8 cellular contexts compared by ENCODE assay signal in genomic region chr16:1958715-1959268, GRCh38. TPM values are rescaled to one million over a fixed set of nuclear protein-coding genes. Genes with fewer than 3 reads are reported as not detected.
DNase-seq lines count a peak whose midpoint lies in the region; ATAC-seq and TF ChIP-seq lines count a peak whose summit lies in the region.

No MANE protein-coding gene starts in this region.

- intact Hi-C loops in colonic mucosa (cut with DNase I): no loop called here

- TF ChIP-seq CTCF in BJ (IDR thresholded peaks at IDR 0.05; ENCODE audit: insufficient read depth, low read depth, low read length) (no peak), colonic mucosa (IDR thresholded peaks at IDR 0.05) (no peak)

- POLR2A ChIA-PET in BJ (lab: Charles Lee): no interaction called here
- POLR2A ChIA-PET in naive thymus-derived CD8-positive, alpha-beta T cell (lab: Charles Lee): interaction anchor here (0.6 to 7.9 kb wide), 6 partner anchors 12 to 196 kb away, joined by 3 to 89 read pairs (median 11); partner anchors contain the start of genes GFER, NOXO1, NUBP2 and SPSB3

- H3K9me3 ChIP-seq in HUES6 (ENCODE audit: control insufficient read depth, insufficient read depth, low read depth, low read length) (no peaks in the 10 kb centered on the region), colonic mucosa (no peaks in the 10 kb centered on the region)

- H3K4me3 ChIP-seq in BJ (ENCODE audit: low read depth, low read length): peak overlapping the region; percentile 19; the same call in 1 of the 2 replicates
- H3K4me3 ChIP-seq in HUES6 (ENCODE audit: low read depth, low read length): peak overlapping the region; percentile 98
- peak overlapping the region; percentile 83 for H3K4me3 ChIP-seq in colonic mucosa

- H3K4me1 ChIP-seq in HUES6 (ENCODE audit: control insufficient read depth, insufficient read depth, low read length) (peaks cover 15% of the 10 kb centered on the region), colonic mucosa (peaks cover 7% of the 10 kb centered on the region)

- H3K9me3 Mint-ChIP-seq in naive thymus-derived CD8-positive, alpha-beta T cell: no peaks in the 10 kb centered on the region

- no peaks in the 10 kb centered on the region; the same call in 1 of the 2 replicates for H3K27me3 ChIP-seq in BJ (ENCODE audit: control insufficient read depth, insufficient read depth, low read length)
- H3K27me3 ChIP-seq in HUES6 (ENCODE audit: control insufficient read depth, insufficient read depth, low read length): no peaks in the 10 kb centered on the region
- H3K27me3 ChIP-seq in colonic mucosa: no peaks in the 10 kb centered on the region

- H3K27ac ChIP-seq in HUES6 (ENCODE audit: low read depth, low read length): no peak overlapping the region
- H3K27ac ChIP-seq in colonic mucosa: peak overlapping the region; percentile 79

- DNase-seq in BJ (ENCODE audit: low read depth) (no peak), colonic mucosa (no peak), COLO668 (lab: John Stamatoyannopoulos, UW; ENCODE audit: unreplicated experiment) (no peak), anterior cingulate cortex (lab: John Stamatoyannopoulos, UW) (no peak)
- no peak for DNase-seq in naive thymus-derived CD8-positive, alpha-beta T cell

- H3K27me3 Mint-ChIP-seq in naive thymus-derived CD8-positive, alpha-beta T cell: peaks cover 0 to 2% (median 0%) of the 10 kb centered on the region in 5 donors

- peak overlapping the region; percentile 21 for H3K9ac ChIP-seq in HUES6 (ENCODE audit: low read length)
- peak overlapping the region in 1 of 2 donors; percentile 84 for H3K9ac ChIP-seq in colonic mucosa (ENCODE audit: low read depth in 2 of 2, low read length in 2 of 2)

- H3K36me3 ChIP-seq in BJ (ENCODE audit: control insufficient read depth, insufficient read depth, low read length) (peaks cover 17% of the 10 kb centered on the region), HUES6 (ENCODE audit: control insufficient read depth, insufficient read depth, low read length) (peaks cover 28% of the 10 kb centered on the region), colonic mucosa (no peaks in the 10 kb centered on the region)

- H3K4me1 Mint-ChIP-seq in naive thymus-derived CD8-positive, alpha-beta T cell: peaks cover 16 to 44% (median 36%) of the 10 kb centered on the region in 4 donors

- peak overlapping the region in 9 of 10 donors; percentile 39 to 94 (median 92) for H3K4me3 Mint-ChIP-seq in naive thymus-derived CD8-positive, alpha-beta T cell

- peaks cover 4 to 28% (median 14%) of the 10 kb centered on the region in 3 donors for H3K36me3 Mint-ChIP-seq in naive thymus-derived CD8-positive, alpha-beta T cell

- ATAC-seq in naive thymus-derived CD8-positive, alpha-beta T cell: peak in 1 of 2 donors; percentile 0
- ATAC-seq in GM21515 (IDR thresholded peaks at IDR 0.05; ENCODE audit: unreplicated experiment) (no peak), GM21619 (IDR thresholded peaks at IDR 0.05; ENCODE audit: unreplicated experiment) (no peak)

- CTCF ChIA-PET in BJ (lab: Yijun Ruan, JAX): interaction anchor here (0.9 to 1.5 kb wide), 3 partner anchors 8 to 194 kb away, joined by 3 to 6 read pairs (median 3); no protein-coding TSS in a partner anchor

- H3K27ac Mint-ChIP-seq in naive thymus-derived CD8-positive, alpha-beta T cell: peak overlapping the region in 5 of 10 donors; percentile 61 to 96 (median 86)

RNA-seq across cellular contexts. Expression of gene NDUFB10, which starts 0.5 kb away (rescaled TPM):
- 155 and 183 TPM in 2 replicates for polyA plus RNA-seq in BJ (2011; rRNA removed)
- 109 and 122 TPM in 2 replicates for polyA minus RNA-seq in BJ (2011; rRNA and poly(A)+ RNA removed)
- total RNA-seq in colonic mucosa: 100 to 1,000 TPM; 219 to 272 TPM
- 10 to 100 TPM; 62.5 to 65.6 TPM for total RNA-seq in naive thymus-derived CD8-positive, alpha-beta T cell
- polyA plus RNA-seq in naive thymus-derived CD8-positive, alpha-beta T cell: 100 to 1,000 TPM; 180 to 217 (median 187) TPM

RNA-seq across cellular contexts. Expression of gene RPL3L, which starts 4.3 kb away (rescaled TPM):
- not detected in 2 replicates for polyA plus RNA-seq in BJ (2011; rRNA removed)
- polyA minus RNA-seq in BJ (2011; rRNA and poly(A)+ RNA removed): not detected in 2 replicates
- total RNA-seq in colonic mucosa: not detected
- not detected for total RNA-seq in naive thymus-derived CD8-positive, alpha-beta T cell
- polyA plus RNA-seq in naive thymus-derived CD8-positive, alpha-beta T cell: not detected

RNA-seq across cellular contexts. Expression of gene RPS2, which starts 5.8 kb away (rescaled TPM):
- polyA plus RNA-seq in BJ (2011; rRNA removed): 3,098 and 4,041 TPM in 2 replicates
- 2,585 and 4,088 TPM in 2 replicates for polyA minus RNA-seq in BJ (2011; rRNA and poly(A)+ RNA removed)
- 1,000 to 10,000 TPM; 1,996 to 2,736 TPM for total RNA-seq in colonic mucosa
- 1,000 to 10,000 TPM; 3,016 to 3,025 TPM for total RNA-seq in naive thymus-derived CD8-positive, alpha-beta T cell
- polyA plus RNA-seq in naive thymus-derived CD8-positive, alpha-beta T cell: 1,000 to 10,000 TPM; 6,506 to 7,644 (median 7,481) TPM

RNA-seq across cellular contexts. Expression of gene RNF151, which starts 7.9 kb away (rescaled TPM):
- polyA plus RNA-seq in BJ (2011; rRNA removed): not detected in 2 replicates
- not detected in 2 replicates for polyA minus RNA-seq in BJ (2011; rRNA and poly(A)+ RNA removed)
- total RNA-seq in colonic mucosa: not detected
- total RNA-seq in naive thymus-derived CD8-positive, alpha-beta T cell: not detected
- not detected for polyA plus RNA-seq in naive thymus-derived CD8-positive, alpha-beta T cell

RNA-seq across cellular contexts. Expression of gene TBL3, which starts 13.1 kb away (rescaled TPM):
- 16.5 and 33.1 TPM in 2 replicates for polyA plus RNA-seq in BJ (2011; rRNA removed)
- polyA minus RNA-seq in BJ (2011; rRNA and poly(A)+ RNA removed): 24.8 and 37.7 TPM in 2 replicates
- 10 to 100 TPM; 19.4 to 43.1 TPM for total RNA-seq in colonic mucosa
- 10 to 100 TPM; 30.0 to 33.4 TPM for total RNA-seq in naive thymus-derived CD8-positive, alpha-beta T cell
- 10 to 100 TPM; 44.6 to 61.8 (median 52.2) TPM for polyA plus RNA-seq in naive thymus-derived CD8-positive, alpha-beta T cell

Comparison
In these comparisons a context has a peak if more than half of its experiments do, and no peak if none do; other contexts are left out.
1. H3K4me3 ChIP-seq: peak in every context shown above with its lines; median percentile 98 in HUES6; 83 in colonic mucosa; 19 in BJ.